Comparison of ENCODE assay signal across 26 cellular contexts in genomic region chr15:71133734-71134464, GRCh38. TPM values are rescaled to one million over a fixed set of nuclear protein-coding genes. Genes with fewer than 3 reads are reported as not detected.
A peak's percentile ranks its signal among the peaks of the same experiment; 100 is the strongest.
DNase-seq lines count a peak whose midpoint lies in the region; ATAC-seq, FAIRE-seq and TF ChIP-seq lines count a peak whose summit lies in the region.
"Had no signal": no experiment of that assay in that cellular context is flagged by ENCODE, and none has a peak within 500 bp of the region (broad histone marks: within the 10 kb centered on the region; RNA-seq: fewer than 3 reads in every experiment).

No MANE protein-coding gene starts in this region.

- intact Hi-C loops in left ventricle myocardium superior (cut with micrococcal nuclease): no loop called here

- ATAC-seq in GM23338: no peak
- ATAC-seq in left ventricle myocardium superior: peak; percentile 83
- peak; percentile 57 for ATAC-seq in omental fat pad (ENCODE audit: low FRiP score)
- ATAC-seq in stimulated activated memory B cell treated with anti-CD40 and anti-IgM and Interleukin-4, amounts not matched to agents 10 μg/mL and 1 μg/mL and 100 μg/mL, for 72 hours: no peak
- ATAC-seq: activated naive CD4-positive, alpha-beta T cell treated with anti-CD3 and anti-CD28 coated beads, Interleukin-2, amount 50 U/mL, for 72 hours; HCT116; stimulated activated naive CD8-positive, alpha-beta T cell treated with anti-CD3 and anti-CD28 coated beads, Interleukin-15, Interleukin-2, amounts not matched to agents 100 U/mL and 50 U/mL, for 24 hours; T-helper 17 cell had no signal

- H3K4me3 Mint-ChIP-seq in GM23338: no peak overlapping the region
- no peak overlapping the region for H3K4me3 Mint-ChIP-seq in activated naive CD8-positive, alpha-beta T cell treated with anti-CD3 and anti-CD28 coated beads for 36 hours
- H3K4me3 Mint-ChIP-seq in stimulated activated memory B cell treated with anti-CD40 and anti-IgM and Interleukin-4, amounts not matched to agents 10 μg/mL and 1 μg/mL and 100 μg/mL, for 72 hours: no peak overlapping the region
- H3K4me3 Mint-ChIP-seq: brain; CD4-positive, alpha-beta memory T cell; dendritic cell treated with granulocyte-macrophage colony-stimulating factor and Interleukin-4, amounts not matched to agents 40 ng/mL and 50 ng/mL, for 4 days; T-helper 17 cell had no signal

- H3K27ac Mint-ChIP-seq in GM23338: peak overlapping the region; percentile 31
- no peak overlapping the region for H3K27ac Mint-ChIP-seq in activated naive CD8-positive, alpha-beta T cell treated with anti-CD3 and anti-CD28 coated beads for 36 hours
- H3K27ac Mint-ChIP-seq in stimulated activated memory B cell treated with anti-CD40 and anti-IgM and Interleukin-4, amounts not matched to agents 10 μg/mL and 1 μg/mL and 100 μg/mL, for 72 hours: no peak overlapping the region
- H3K27ac Mint-ChIP-seq: activated naive CD4-positive, alpha-beta T cell treated with anti-CD3 and anti-CD28 coated beads, Interleukin-2, amount 50 U/mL, for 72 hours; dendritic cell treated with granulocyte-macrophage colony-stimulating factor and Interleukin-4, amounts not matched to agents 40 ng/mL and 50 ng/mL, for 4 days had no signal

- H3K27me3 ChIP-seq in GM23338 (ENCODE audit: insufficient read depth): no peaks in the 10 kb centered on the region
- no peaks in the 10 kb centered on the region for H3K27me3 ChIP-seq in bronchial epithelial cell (ENCODE audit: control insufficient read depth, insufficient read depth, low read length)
- H3K27me3 ChIP-seq: esophagus muscularis mucosa, SJCRH30, transverse colon had no signal

- TF ChIP-seq CTCF in GM23338 (conservative IDR thresholded peaks at IDR 0.05; ENCODE audit: low read depth in 2 of 2): no peak
- TF ChIP-seq CTCF in bronchial epithelial cell (IDR thresholded peaks at IDR 0.05; ENCODE audit: insufficient read depth, low read length, severe bottlenecking): no peak
- no peak for TF ChIP-seq CTCF in omental fat pad (IDR thresholded peaks at IDR 0.05)

- H3F3A ChIP-seq in GM23338 (replicated peaks; ENCODE audit: low read depth): no peaks in the 10 kb centered on the region

- H3K79me2 ChIP-seq in GM23338 (replicated peaks; ENCODE audit: insufficient read depth): no peaks in the 10 kb centered on the region

- H3K4me3 ChIP-seq in GM23338 (no peak overlapping the region), bronchial epithelial cell (ENCODE audit: low read depth, low read length) (no peak overlapping the region)
- H3K4me3 ChIP-seq: esophagus muscularis mucosa, SJCRH30, transverse colon had no signal

- H3K27me3 Mint-ChIP-seq in GM23338 (ENCODE audit: insufficient read depth, low read depth, poor library complexity): peaks cover 2% of the 10 kb centered on the region
- peaks cover 27% of the 10 kb centered on the region for H3K27me3 Mint-ChIP-seq in activated naive CD8-positive, alpha-beta T cell treated with anti-CD3 and anti-CD28 coated beads for 36 hours
- H3K27me3 Mint-ChIP-seq in stimulated activated memory B cell treated with anti-CD40 and anti-IgM and Interleukin-4, amounts not matched to agents 10 μg/mL and 1 μg/mL and 100 μg/mL, for 72 hours: no peaks in the 10 kb centered on the region
- H3K27me3 Mint-ChIP-seq: brain had no signal

- H3K36me3 ChIP-seq in GM23338 (ENCODE audit: insufficient read depth) (no peaks in the 10 kb centered on the region), bronchial epithelial cell (ENCODE audit: control insufficient read depth, insufficient read depth, low read length) (no peaks in the 10 kb centered on the region)
- H3K36me3 ChIP-seq: esophagus muscularis mucosa, SJCRH30, transverse colon, WERI-Rb-1 had no signal

- 0 out of 2 replicates have a peak, but pooled peaks cover 3% of the 10 kb centered on the region for H4K20me1 ChIP-seq in GM23338 (replicated peaks; ENCODE audit: insufficient read depth)

- DNase-seq in GM23338 (ENCODE audit: low spot score) (no peak), bronchial epithelial cell (ENCODE audit: low read depth) (peak; percentile 76), left ventricle myocardium superior (peak; percentile 69), omental fat pad (ENCODE audit: low spot score) (no peak), AML-193 (lab: John Stamatoyannopoulos, UW) (no peak)
- no peak for DNase-seq in activated naive CD8-positive, alpha-beta T cell treated with anti-CD3 and anti-CD28 coated beads for 36 hours
- DNase-seq in stimulated activated CD4-positive, alpha-beta T cell treated with anti-CD3 and anti-CD28 coated beads, Interleukin-4, amount 100 ng/mL, for 4 hours: no peak
- DNase-seq: activated CD4-positive, alpha-beta T cell treated with anti-CD3 and anti-CD28 coated beads, Interleukin-2, amount 50 U/mL, for 48 hours; activated T-cell treated with anti-CD3 and anti-CD28 coated beads, Interleukin-2, amount 50 U/mL, for 48 hours; CD4-positive, alpha-beta memory T cell; MV-4-11; NCI-H2029 treated with DMSO at 0.1 percent for 48 hours; NCI-H510A; retina; SJCRH30; stimulated activated naive CD8-positive, alpha-beta T cell treated with anti-CD3 and anti-CD28 coated beads, Interleukin-15, Interleukin-2, amounts not matched to agents 100 U/mL and 50 U/mL, for 24 hours; T-helper 17 cell; transverse colon; WERI-Rb-1 had no signal

- H3K4me2 ChIP-seq in GM23338: no peak overlapping the region

- no peak overlapping the region for H2AFZ ChIP-seq in GM23338

- no peaks in the 10 kb centered on the region; the same call in 2 of the 3 replicates for H3K36me3 Mint-ChIP-seq in GM23338 (ENCODE audit: low read depth)
- no peaks in the 10 kb centered on the region for H3K36me3 Mint-ChIP-seq in activated naive CD8-positive, alpha-beta T cell treated with anti-CD3 and anti-CD28 coated beads for 36 hours
- H3K36me3 Mint-ChIP-seq in stimulated activated memory B cell treated with anti-CD40 and anti-IgM and Interleukin-4, amounts not matched to agents 10 μg/mL and 1 μg/mL and 100 μg/mL, for 72 hours: no peaks in the 10 kb centered on the region
- H3K36me3 Mint-ChIP-seq: activated naive CD4-positive, alpha-beta T cell treated with anti-CD3 and anti-CD28 coated beads, Interleukin-2, amount 50 U/mL, for 72 hours; brain; CD4-positive, alpha-beta memory T cell had no signal

- peaks cover 7% of the 10 kb centered on the region for H3K9me2 ChIP-seq in GM23338 (ENCODE audit: insufficient read depth)

- no peak overlapping the region for H3K27ac ChIP-seq in GM23338 (ENCODE audit: low read depth)
- H3K27ac ChIP-seq: esophagus muscularis mucosa, HL-60, SJCRH30, transverse colon, WERI-Rb-1 had no signal

- no peak for FAIRE-seq in bronchial epithelial cell (lab: Jason Lieb, UNC)

- H3K9me3 Mint-ChIP-seq in GM23338: no peaks in the 10 kb centered on the region; the same call in 2 of the 3 replicates
- H3K9me3 Mint-ChIP-seq in activated naive CD8-positive, alpha-beta T cell treated with anti-CD3 and anti-CD28 coated beads for 36 hours: peaks cover 2% of the 10 kb centered on the region
- peaks cover 3% of the 10 kb centered on the region for H3K9me3 Mint-ChIP-seq in stimulated activated memory B cell treated with anti-CD40 and anti-IgM and Interleukin-4, amounts not matched to agents 10 μg/mL and 1 μg/mL and 100 μg/mL, for 72 hours
- H3K9me3 Mint-ChIP-seq: dendritic cell treated with granulocyte-macrophage colony-stimulating factor and Interleukin-4, amounts not matched to agents 40 ng/mL and 50 ng/mL, for 4 days had no signal

- H3K4me1 Mint-ChIP-seq in GM23338: peaks cover 24% of the 10 kb centered on the region
- H3K4me1 Mint-ChIP-seq in activated naive CD8-positive, alpha-beta T cell treated with anti-CD3 and anti-CD28 coated beads for 36 hours: no peaks in the 10 kb centered on the region
- H3K4me1 Mint-ChIP-seq in stimulated activated memory B cell treated with anti-CD40 and anti-IgM and Interleukin-4, amounts not matched to agents 10 μg/mL and 1 μg/mL and 100 μg/mL, for 72 hours: no peaks in the 10 kb centered on the region
- H3K4me1 Mint-ChIP-seq: CD4-positive, alpha-beta memory T cell; T-helper 17 cell had no signal

- no peaks in the 10 kb centered on the region for H3K4me1 ChIP-seq in GM23338 (ENCODE audit: insufficient read depth)

TF ChIP-seq in GM23338, 12 proteins besides CTCF, POLR2A, EP300 and RAD21:
- no peak for TF ChIP-seq NANOG (IDR thresholded peaks at IDR 0.05; ENCODE audit: borderline replicate concordance)
- no peak for TF ChIP-seq STAT1 (IDR thresholded peaks at IDR 0.05; ENCODE audit: unreplicated experiment)
- no peak for TF ChIP-seq REST (IDR thresholded peaks at IDR 0.05; ENCODE audit: unreplicated experiment)
- TF ChIP-seq EZH2 (IDR thresholded peaks at IDR 0.05; ENCODE audit: low read depth, unreplicated experiment): no peak

RNA-seq across cellular contexts. Expression of gene THSD4, which starts 18.6 kb away (rescaled TPM):
- 7.2 and 7.4 TPM in 2 replicates for total RNA-seq in GM23338 (2014; rRNA removed; shearing (Covaris generic))
- polyA plus RNA-seq in GM23338 (2016; fragmentation: Nextera tagmentation; extraction: Ambion mirVana): 0.99 and 2.0 TPM in 2 replicates
- total RNA-seq in bronchial epithelial cell (11.5 and 14.5 TPM in 2 replicates), left ventricle myocardium superior (80.7 TPM), omental fat pad (10 to 100 TPM in 3 of 4 donors, 1 to 10 TPM in 1; 2.7 to 49.2 (median 15.8) TPM)
- total RNA-seq in activated naive CD8-positive, alpha-beta T cell treated with anti-CD3 and anti-CD28 coated beads for 36 hours: not detected
- total RNA-seq: activated naive CD4-positive, alpha-beta T cell treated with anti-CD3 and anti-CD28 coated beads, Interleukin-2, amount 50 U/mL, for 72 hours; CD4-positive, alpha-beta memory T cell; T-helper 17 cell had no signal
- polyA plus RNA-seq: CD4-positive, alpha-beta memory T cell had no signal

Comparison
In these comparisons a context has a peak if more than half of its experiments do, and no peak if none do; other contexts are left out.
1. ATAC-seq: peak in left ventricle myocardium superior (single experiment) and omental fat pad (single experiment); none in GM23338 (single experiment) and stimulated activated memory B cell treated with anti-CD40 and anti-IgM and Interleukin-4, amounts not matched to agents 10 μg/mL and 1 μg/mL and 100 μg/mL, for 72 hours (single experiment).
2. DNase-seq: peak in bronchial epithelial cell (single experiment) and left ventricle myocardium superior (single experiment); none in GM23338 (single experiment), omental fat pad (single experiment), activated naive CD8-positive, alpha-beta T cell treated with anti-CD3 and anti-CD28 coated beads for 36 hours (single experiment), stimulated activated CD4-positive, alpha-beta T cell treated with anti-CD3 and anti-CD28 coated beads, Interleukin-4, amount 100 ng/mL, for 4 hours (0 of 2) and AML-193 (0 of 2).